In genomic region chr3:105869531-105869833, GRCh38 we compare ENCODE assay signal across 8 cellular contexts. TPM values are rescaled to one million over a fixed set of nuclear protein-coding genes. Genes with fewer than 3 reads are reported as not detected.
DNase-seq lines count a peak whose midpoint lies in the region; ATAC-seq, FAIRE-seq and TF ChIP-seq lines count a peak whose summit lies in the region.

No MANE protein-coding gene starts in this region.

- ATAC-seq in HG03196 (IDR thresholded peaks at IDR 0.05; ENCODE audit: unreplicated experiment) (no peak), GM18907 (IDR thresholded peaks at IDR 0.05; ENCODE audit: unreplicated experiment) (no peak)

- WGBS in esophagus squamous epithelium, 2 donors, result 0% methylated on average over 3 of the region's 3 CpGs
- WGBS in prostate gland, result 0% methylated on average over 3 of the region's 3 CpGs

- TF ChIP-seq POLR2A in esophagus squamous epithelium (IDR thresholded peaks at IDR 0.05) (no peak), prostate gland (IDR thresholded peaks at IDR 0.05) (peak; percentile 1), GM12892 (IDR thresholded peaks at IDR 0.05; ENCODE audit: low read depth, low read length) (no peak)

- H3K4me1 ChIP-seq in ES-I3 (ENCODE audit: insufficient read depth, low read length), result peaks cover 10% of the 10 kb centered on the region; the same call in 1 of the 2 replicates
- H3K4me1 ChIP-seq in SJSA1 (replicated peaks), result peaks cover 15% of the 10 kb centered on the region
- H3K4me1 ChIP-seq in esophagus squamous epithelium, result peaks cover 0 to 42% (median 5%) of the 10 kb centered on the region in 3 donors
- H3K4me1 ChIP-seq in prostate gland (replicated peaks), result no peaks in the 10 kb centered on the region

- H3K27ac ChIP-seq in SJSA1, result 0 out of 2 replicates have a peak overlapping the region, but pooled peaks have one; percentile 4
- peak overlapping the region; percentile 90 to 98 (median 97) for H3K27ac ChIP-seq in esophagus squamous epithelium
- peak overlapping the region; percentile 92 to 98 for H3K27ac ChIP-seq in prostate gland

- intact Hi-C loops in esophagus squamous epithelium (cut with DNase I), result no loop called here
- intact Hi-C loops in prostate gland (cut with DNase I), result loop anchor here (10.0 kb wide), 2 partner anchors 175 to 475 kb away; no protein-coding TSS in a partner anchor

- H3K36me3 ChIP-seq in ES-I3 (ENCODE audit: insufficient read depth, low read length) (no peaks in the 10 kb centered on the region), SJSA1 (no peaks in the 10 kb centered on the region), esophagus squamous epithelium (no peaks in the 10 kb centered on the region), prostate gland (no peaks in the 10 kb centered on the region)

- no peak for TF ChIP-seq CTCF in esophagus squamous epithelium (IDR thresholded peaks at IDR 0.05)
- TF ChIP-seq CTCF in prostate gland (IDR thresholded peaks at IDR 0.05), result no peak

- H3K27me3 ChIP-seq in SJSA1 (replicated peaks) (no peaks in the 10 kb centered on the region), esophagus squamous epithelium (no peaks in the 10 kb centered on the region), prostate gland (replicated peaks; ENCODE audit: insufficient read depth) (no peaks in the 10 kb centered on the region)

- peak overlapping the region; percentile 94 for H3K9ac ChIP-seq in ES-I3 (ENCODE audit: low read depth, low read length)

- H3K9me3 ChIP-seq in ES-I3 (ENCODE audit: control insufficient read depth, insufficient read depth, low read length) (no peaks in the 10 kb centered on the region), SJSA1 (replicated peaks) (no peaks in the 10 kb centered on the region), esophagus squamous epithelium (no peaks in the 10 kb centered on the region), prostate gland (no peaks in the 10 kb centered on the region)

- DNase-seq in SJSA1 (ENCODE audit: low read depth in 1 of 2, low spot score in 2 of 2) (no peak), esophagus squamous epithelium (lab: John Stamatoyannopoulos, UW) (no peak), prostate gland (ENCODE audit: low spot score) (no peak), GM12892 (ENCODE audit: insufficient read length) (no peak), NCI-H510A treated with DMSO at 0.1 percent for 48 hours (lab: John Stamatoyannopoulos, UW) (no peak)

- FAIRE-seq in GM12892 (lab: Jason Lieb, UNC), result no peak

- H3K4me3 ChIP-seq in SJSA1 (peak overlapping the region; percentile 78), esophagus squamous epithelium (peak overlapping the region; percentile 71 to 93 (median 90)), prostate gland (peak overlapping the region; percentile 84 to 89)

RNA-seq across cellular contexts. Expression of gene CBLB, which starts 0.7 kb away (rescaled TPM):
- total RNA-seq in SJSA1 (2014; rRNA removed; shearing (Covaris generic)), result 2.7 and 5.0 TPM in 2 replicates
- total RNA-seq in esophagus squamous epithelium, result 10 to 100 TPM in 3 of 4 donors, 1 to 10 TPM in 1; 6.7 to 29.4 (median 19.6) TPM
- 10 to 100 TPM; 28.2 to 62.8 TPM for total RNA-seq in prostate gland
- polyA plus RNA-seq in GM12892 (2012; ENCODE audit: missing spikeins), result 12.4 TPM

Comparison
In these comparisons a context has a peak if more than half of its experiments do, and no peak if none do; other contexts are left out.
1. H3K27ac ChIP-seq: peak in every context shown above with its lines; median percentile 97 in esophagus squamous epithelium; 95 in prostate gland; 4 in SJSA1.